Comparison of ENCODE assay signal across 13 cellular contexts in genomic region chr14:71114580-71114979, GRCh38.
DNase-seq lines count a peak whose midpoint lies in the region; ATAC-seq and TF ChIP-seq lines count a peak whose summit lies in the region.
"Had no signal": no experiment of that assay in that cellular context is flagged by ENCODE, and none has a peak within 500 bp of the region (broad histone marks: within the 10 kb centered on the region; RNA-seq: fewer than 3 reads in every experiment).

No MANE protein-coding gene starts in this region.

- no peaks in the 10 kb centered on the region for H4K20me1 ChIP-seq in OCI-LY7 (ENCODE audit: insufficient read depth, low read length)

- POLR2A ChIA-PET in OCI-LY7 (lab: Charles Lee) = interaction anchor here (0.6 to 2.0 kb wide), 15 partner anchors 9 to 447 kb away, joined by 3 to 7 read pairs (median 3); no protein-coding TSS in a partner anchor

- H3K9me3 Mint-ChIP-seq in HFFc6 (peaks cover 5% of the 10 kb centered on the region; the same call in 1 of the 2 replicates), type B pancreatic cell (no peaks in the 10 kb centered on the region)
- H3K9me3 Mint-ChIP-seq: CD4-positive, alpha-beta T cell had no signal

- DNase-seq in HFFc6 (no peak), OCI-LY7 (ENCODE audit: low spot score) (no peak), left colon (no peak), type B pancreatic cell (ENCODE audit: extremely low spot score, unreplicated experiment) (no peak), posterior cingulate gyrus (no peak), putamen (ENCODE audit: low spot score) (no peak), caudate nucleus (lab: John Stamatoyannopoulos, UW) (no peak)
- DNase-seq: C1 segment of cervical spinal cord; CD4-positive, alpha-beta T cell; DMS79 had no signal

- no TSS peak for BruUV-seq in OCI-LY7 (replicated peaks; lab: Mats Ljungman, UMichigan)

- no peak overlapping the region; the same call in 1 of the 2 replicates for H2AFZ ChIP-seq in OCI-LY7 (ENCODE audit: low read length)

- peaks cover 7% of the 10 kb centered on the region; the same call in 1 of the 2 replicates for H3K9me3 ChIP-seq in OCI-LY7 (ENCODE audit: low read length)

- H3K4me1 ChIP-seq in OCI-LY7 (ENCODE audit: insufficient read depth, low read length, poor library complexity, severe bottlenecking) = peaks cover 46% of the 10 kb centered on the region

- 0 out of 2 replicates have a peak overlapping the region, but pooled peaks have one; percentile 40 for H3K27ac Mint-ChIP-seq in HFFc6
- H3K27ac Mint-ChIP-seq in type B pancreatic cell = peak overlapping the region; percentile 48
- H3K27ac Mint-ChIP-seq: B cell had no signal

- intact Hi-C loops in OCI-LY7 (cut with micrococcal nuclease; ENCODE audit: unreplicated experiment) (loop anchor here (10.0 kb wide), 1 partner anchor 280 kb away; no protein-coding TSS in a partner anchor), left colon (cut with DNase I, micrococcal nuclease) (no loop called here), posterior cingulate gyrus (cut with DNase I) (no loop called here)

- no peaks in the 10 kb centered on the region for H3K79me2 ChIP-seq in OCI-LY7 (ENCODE audit: insufficient read depth, low read depth, low read length)

- H3K27ac ChIP-seq in OCI-LY7 (ENCODE audit: low read depth, low read length, poor library complexity, severe bottlenecking) (peak overlapping the region; percentile 9), caudate nucleus (ENCODE audit: low read depth, low read length) (no peak overlapping the region)

- H3K36me3 Mint-ChIP-seq in HFFc6 (ENCODE audit: low read depth) (peaks cover 35% of the 10 kb centered on the region), type B pancreatic cell (peaks cover 14% of the 10 kb centered on the region)

- H3K9me2 ChIP-seq in OCI-LY7 (ENCODE audit: insufficient read depth, low read length) = no peaks in the 10 kb centered on the region

- TF ChIP-seq CTCF in HFFc6 (IDR thresholded peaks at IDR 0.05) (no peak), OCI-LY7 (conservative IDR thresholded peaks at IDR 0.05; ENCODE audit: low read length) (no peak), type B pancreatic cell (conservative IDR thresholded peaks at IDR 0.05) (no peak)

- H3K4me3 Mint-ChIP-seq in HFFc6 (no peak overlapping the region), type B pancreatic cell (no peak overlapping the region)
- H3K4me3 Mint-ChIP-seq: B cell; CD4-positive, alpha-beta T cell had no signal

- CTCF ChIA-PET in OCI-LY7 (lab: Charles Lee; ENCODE audit: unreplicated experiment) = no interaction called here

- H3K4me2 ChIP-seq in OCI-LY7 (ENCODE audit: low read length) = peak overlapping the region; percentile 88; the same call in 1 of the 2 replicates

- no peak overlapping the region for H3K4me3 ChIP-seq in OCI-LY7 (ENCODE audit: low read depth, low read length, poor library complexity, severe bottlenecking)
- H3K4me3 ChIP-seq: GM12878 had no signal

- H3K27me3 Mint-ChIP-seq in HFFc6 (ENCODE audit: insufficient read depth) = peaks cover 5% of the 10 kb centered on the region
- H3K27me3 Mint-ChIP-seq in type B pancreatic cell = no peaks in the 10 kb centered on the region
- H3K27me3 Mint-ChIP-seq: B cell; CD4-positive, alpha-beta T cell had no signal

- ATAC-seq in left colon = peak; percentile 46
- ATAC-seq: GM12878, HCT116 had no signal

- H3K4me1 Mint-ChIP-seq in HFFc6 (ENCODE audit: low read depth) (peaks cover 50% of the 10 kb centered on the region), type B pancreatic cell (ENCODE audit: unreplicated experiment) (peaks cover 12% of the 10 kb centered on the region)

- peaks cover 48% of the 10 kb centered on the region for H3K36me3 ChIP-seq in OCI-LY7 (ENCODE audit: insufficient read depth, low read length)
